16 cellular contexts compared by ENCODE assay signal in genomic region chr18:35490894-35491688, GRCh38. TPM values are rescaled to one million over a fixed set of nuclear protein-coding genes. Genes with fewer than 3 reads are reported as not detected.
DNase-seq lines count a peak whose midpoint lies in the region; ATAC-seq, FAIRE-seq and TF ChIP-seq lines count a peak whose summit lies in the region.
"Had no signal": no experiment of that assay in that cellular context is flagged by ENCODE, and none has a peak within 500 bp of the region (broad histone marks: within the 10 kb centered on the region; RNA-seq: fewer than 3 reads in every experiment).

No MANE protein-coding gene starts in this region.

- H3K4me3 ChIP-seq in heart left ventricle (no peak overlapping the region), GM12878 (no peak overlapping the region), iPS-20b (ENCODE audit: low read length) (peak overlapping the region; percentile 43; the same call in 1 of the 2 replicates), stomach (no peak overlapping the region)
- H3K4me3 ChIP-seq: hepatocyte, left lung had no signal

- SMC1A ChIA-PET in GM12878 (lab: Charles Lee; ENCODE audit: uncharacterized antibody, unreplicated experiment): interaction anchor here (0.6 to 9.7 kb wide), 6 partner anchors 10 to 640 kb away, joined by 3 to 122 read pairs (median 3); no protein-coding TSS in a partner anchor

- H3K36me3 ChIP-seq in heart left ventricle: no peaks in the 10 kb centered on the region
- H3K36me3 ChIP-seq in GM12878 (ENCODE audit: control insufficient read depth in 2 of 2, insufficient read depth in 2 of 2, low read length in 1 of 2): no peaks in the 10 kb centered on the region
- H3K36me3 ChIP-seq in iPS-20b (ENCODE audit: insufficient read depth, low read depth, low read length): no peaks in the 10 kb centered on the region
- H3K36me3 ChIP-seq in stomach: no peaks in the 10 kb centered on the region
- H3K36me3 ChIP-seq: left lung had no signal

- peaks cover 0 to 37% (median 18%) of the 10 kb centered on the region in 12 donors for H3K4me1 ChIP-seq in heart left ventricle
- H3K4me1 ChIP-seq in GM12878 (ENCODE audit: control insufficient read depth, insufficient read depth, low read length): no peaks in the 10 kb centered on the region; the same call in 1 of the 2 replicates
- peaks cover 49% of the 10 kb centered on the region for H3K4me1 ChIP-seq in iPS-20b (ENCODE audit: insufficient read depth, low read length)
- H3K4me1 ChIP-seq in stomach: peaks cover under 1 to 64% (median 36%) of the 10 kb centered on the region in 4 donors

- H3K9me3 ChIP-seq in heart left ventricle: no peaks in the 10 kb centered on the region
- no peaks in the 10 kb centered on the region; the same call in 2 of the 3 replicates for H3K9me3 ChIP-seq in GM12878 (replicated peaks; ENCODE audit: control insufficient read depth, insufficient read depth, low read length)
- H3K9me3 ChIP-seq in iPS-20b (ENCODE audit: insufficient read depth, low read depth, low read length): no peaks in the 10 kb centered on the region
- H3K9me3 ChIP-seq in stomach: no peaks in the 10 kb centered on the region
- H3K9me3 ChIP-seq: Caco-2, left lung had no signal

- no peak overlapping the region; the same call in 1 of the 2 replicates for H3K4me2 ChIP-seq in GM12878 (ENCODE audit: control insufficient read depth, insufficient read depth)
- H3K4me2 ChIP-seq: hepatocyte had no signal

- intact Hi-C loops in heart left ventricle (cut with DNase I) (loop anchor here in 2 of 10 donors (5.0 to 10.0 kb wide), 3 partner anchors 84 to 226 kb away; no protein-coding TSS in a partner anchor), left ventricle myocardium superior (cut with micrococcal nuclease) (no loop called here), GM12878 (cut with micrococcal nuclease; ENCODE audit: unreplicated experiment) (no loop called here), stomach (cut with DNase I; ENCODE audit: low total_unique reads) (no loop called here), head of caudate nucleus (cut with DNase I) (no loop called here)

- H3K27me3 ChIP-seq in heart left ventricle (no peaks in the 10 kb centered on the region), GM12878 (replicated peaks in 1 of 2; ENCODE audit: control insufficient read depth in 2 of 2, insufficient read depth in 2 of 2, low read length in 1 of 2) (no peaks in the 10 kb centered on the region), iPS-20b (ENCODE audit: insufficient read depth, low read length) (no peaks in the 10 kb centered on the region), stomach (no peaks in the 10 kb centered on the region)
- H3K27me3 ChIP-seq: hepatocyte, left lung had no signal

- peak overlapping the region in 6 of 12 donors; percentile 39 to 60 (median 54) for H3K27ac ChIP-seq in heart left ventricle
- no peak overlapping the region for H3K27ac ChIP-seq in GM12878 (ENCODE audit: control insufficient read depth, insufficient read depth)
- peak overlapping the region; percentile 31 for H3K27ac ChIP-seq in iPS-20b (ENCODE audit: low read length)
- H3K27ac ChIP-seq in stomach: peak overlapping the region in 4 of 5 donors; percentile 2 to 65 (median 42)
- H3K27ac ChIP-seq: hepatocyte, left lung had no signal

- no peak for TF ChIP-seq POLR2A in heart left ventricle (IDR thresholded peaks at IDR 0.05)
- TF ChIP-seq POLR2A in GM12878 (IDR thresholded peaks at IDR 0.05; ENCODE audit: low read depth, low read length): no peak
- no peak for TF ChIP-seq POLR2A in stomach (IDR thresholded peaks at IDR 0.05)

- no peak for TF ChIP-seq RAD21 in GM12878 (IDR thresholded peaks at IDR 0.05; ENCODE audit: insufficient read depth, low read depth, low read length)

- no peak overlapping the region for H2AFZ ChIP-seq in GM12878 (ENCODE audit: control insufficient read depth, low read depth, low read length)
- H2AFZ ChIP-seq: hepatocyte had no signal

- WGBS in heart left ventricle, 4 donors: 63 to 70% (median 66%) methylated on average over 10 of the region's 10 CpGs
- 70% methylated on average over 10 of the region's 10 CpGs for WGBS in GM12878 (ENCODE audit: insufficient coverage, insufficient replicate concordance, low lambda C conversion rate, missing lambda C conversion rate)
- WGBS in stomach, 5 donors: 68 to 81% (median 70%) methylated on average over 10 of the region's 10 CpGs

- peak in 3 of 4 donors; percentile 13 to 20 (median 17) for ATAC-seq in heart left ventricle
- no peak for ATAC-seq in left ventricle myocardium superior
- peak; percentile 20 for ATAC-seq in GM12878
- ATAC-seq: left lung had no signal

- POLR2A ChIA-PET in GM12878 (lab: Charles Lee): interaction anchor here (9.7 kb wide), 1 partner anchor 11 kb away, joined by 106 read pairs; no protein-coding TSS in a partner anchor

- peaks cover 4% of the 10 kb centered on the region for H3K79me2 ChIP-seq in GM12878 (ENCODE audit: control insufficient read depth, insufficient read depth, low read length)

- H4K20me1 ChIP-seq in GM12878 (ENCODE audit: control insufficient read depth, insufficient read depth): no peaks in the 10 kb centered on the region

- BruUV-seq in GM12878 (replicated peaks; lab: Mats Ljungman, UMichigan): no TSS peak

- TF ChIP-seq CTCF in heart left ventricle (IDR thresholded peaks at IDR 0.05) (no peak), GM12878 (IDR thresholded peaks at IDR 0.05 in 2 of 3, conservative IDR thresholded peaks at IDR 0.05 in 1 of 3; ENCODE audit: control insufficient read depth in 2 of 3, extremely low read depth in 1 of 3, insufficient read depth in 1 of 3, low read depth in 3 of 3, low read length in 3 of 3) (no peak), stomach (IDR thresholded peaks at IDR 0.05) (no peak)

- DNase-seq in heart left ventricle (no peak), left ventricle myocardium superior (no peak), GM12878 (ENCODE audit: low read depth, low spot score) (no peak), stomach (no peak), head of caudate nucleus (no peak), DMS53 (lab: John Stamatoyannopoulos, UW) (no peak)
- no peak for DNase-seq in activated CD4-positive, CD25-positive, alpha-beta regulatory T cell (lab: John Stamatoyannopoulos, UW)
- DNase-seq: activated CD8-positive, alpha-beta memory T cell treated with anti-CD3 and anti-CD28 coated beads, Interleukin-2, amount 50 U/mL, for 4 hours; Caco-2; left lung; NCI-H1930; NCI-H69; stimulated activated naive CD4-positive, alpha-beta T cell treated with Interleukin-2 at 50 U/mL for 16 hours had no signal

- peak; percentile 56 for FAIRE-seq in GM12878 (lab: Jason Lieb, UNC)
- FAIRE-seq: GM18507 had no signal

- CTCF ChIA-PET in GM12878 (lab: Yijun Ruan, JAX): interaction anchor here (0.6 to 2.6 kb wide), 6 partner anchors 8 to 92 kb away, joined by 3 to 13 read pairs (median 4); no protein-coding TSS in a partner anchor

- in situ Hi-C loops in GM12878 (cut with MboI): no loop called here

- no peak overlapping the region for H3K9ac ChIP-seq in GM12878 (ENCODE audit: control insufficient read depth, insufficient read depth, low read length)
- H3K9ac ChIP-seq in iPS-20b (ENCODE audit: low read depth, low read length): peak overlapping the region; percentile 63; the same call in 1 of the 2 replicates

- no peak for TF ChIP-seq EP300 in GM12878 (IDR thresholded peaks at IDR 0.05; ENCODE audit: borderline replicate concordance in 1 of 2, control insufficient read depth in 1 of 2, low read depth in 2 of 2, low read length in 2 of 2)
- no peak for TF ChIP-seq EP300 in stomach (IDR thresholded peaks at IDR 0.05)

- RAD21 ChIA-PET in GM12878 (lab: Charles Lee; ENCODE audit: unreplicated experiment): interaction anchor here (0.8 to 2.8 kb wide), 4 partner anchors 11 to 81 kb away, joined by 3 to 18 read pairs (median 4); no protein-coding TSS in a partner anchor

TF ChIP-seq in GM12878, 131 proteins besides CTCF, POLR2A, EP300 and RAD21 (continues in another document):
- TF ChIP-seq SPI1 (IDR thresholded peaks at IDR 0.05; ENCODE audit: borderline replicate concordance, insufficient read depth, low read depth, low read length) (0 out of 2 replicates have a peak, but pooled peaks have one; percentile 3), PAX5 (IDR thresholded peaks at IDR 0.05; ENCODE audit: borderline replicate concordance, low read depth, low read length) (no peak), RELB (IDR thresholded peaks at IDR 0.05; ENCODE audit: low read depth) (no peak), ZNF217 (IDR thresholded peaks at IDR 0.05) (no peak)

RNA-seq across cellular contexts. Expression of gene INO80C, which starts 6.7 kb away (rescaled TPM):
- total RNA-seq in heart left ventricle (10 to 100 TPM in 7 of 9 donors, 1 to 10 TPM in 2; 5.6 to 29.0 (median 22.3) TPM), left ventricle myocardium superior (24.9 TPM), GM12878 (2014; rRNA removed) (9.8 and 9.9 TPM in 2 replicates), GM12878 (2014; rRNA removed; fragmentation: Illumina TruSeq; extraction: Trizol) (16.0 and 18.1 TPM in 2 replicates), GM12878 (2021) (29.3 and 30.7 TPM in 2 replicates), stomach (10 to 100 TPM in 3 of 5 donors, 1 to 10 TPM in 1, not detected in 1; 8.7 to 54.3 (median 12.7) TPM)
- polyA plus RNA-seq in heart left ventricle (10 to 100 TPM; 24.7 to 25.2 TPM), GM12878 (2011; rRNA removed) (31.3 and 31.6 TPM in 2 replicates), GM12878 (2014; fragmentation: Illumina TruSeq; extraction: Trizol) (32.8 and 34.2 TPM in 2 replicates), GM12878 (2014; fragmentation: Nextera tagmentation; extraction: Ambion mirVana) (10 to 100 TPM; 25.0 to 31.6 TPM), GM12878 (2014; rRNA removed) (29.7 and 43.2 TPM in 2 replicates), GM12878 (2016; fragmentation: Nextera tagmentation; extraction: Ambion mirVana) (10 to 100 TPM; 28.3 to 30.9 TPM), stomach (10 to 100 TPM; 29.6 to 66.7 (median 35.9) TPM)
- 39.2 and 40.2 TPM in 2 replicates for total RNA-seq in GM12878 (2013; cell fraction: nucleolus; rRNA removed)
- polyA plus RNA-seq in GM12878 (2011; ENCODE audit: low read depth): 17.9 TPM
- 27.9 and 34.4 TPM in 2 replicates for polyA plus RNA-seq in GM12878 (2011; cell fraction: cytosol; rRNA removed)
- 29.8 and 31.2 TPM in 2 replicates for polyA plus RNA-seq in GM12878 (2011; cell fraction: nucleus; rRNA removed)
- 15.2 and 16.8 TPM in 2 replicates for polyA plus RNA-seq in GM12878 (2012)
- polyA minus RNA-seq in GM12878 (2011; rRNA and poly(A)+ RNA removed): 13.2 and 19.6 TPM in 2 replicates
- polyA minus RNA-seq in GM12878 (2011; cell fraction: cytosol; rRNA and poly(A)+ RNA removed): 4.9 and 10.4 TPM in 2 replicates
- 9.2 and 15.2 TPM in 2 replicates for polyA minus RNA-seq in GM12878 (2011; cell fraction: nucleus; rRNA and poly(A)+ RNA removed)
